Comparison of ENCODE assay signal across 15 cellular contexts in genomic region chr3:170809975-170810357, GRCh38.
DNase-seq lines count a peak whose midpoint lies in the region; ATAC-seq and TF ChIP-seq lines count a peak whose summit lies in the region.
"Had no signal": no experiment of that assay in that cellular context is flagged by ENCODE, and none has a peak within 500 bp of the region (broad histone marks: within the 10 kb centered on the region; RNA-seq: fewer than 3 reads in every experiment).

No MANE protein-coding gene starts in this region.

- DNase-seq in DMS53 (lab: John Stamatoyannopoulos, UW) (peak; percentile 2), DMS53 treated with DMSO at 0.1 percent for 48 hours (lab: John Stamatoyannopoulos, UW; ENCODE audit: unreplicated experiment) (no peak), SK-N-SH (peak; percentile 13), fibroblast of mammary gland (ENCODE audit: low read depth) (peak; percentile 84), uterus (no peak), Ammon's horn (ENCODE audit: low spot score) (no peak), midbrain (lab: John Stamatoyannopoulos, UW) (no peak)
- DNase-seq: 8988T, glutamatergic neuron, left lung had no signal

- no peaks in the 10 kb centered on the region for H3K36me3 ChIP-seq in SK-N-SH (replicated peaks in 1 of 2; ENCODE audit: control insufficient read depth in 1 of 2, insufficient read depth in 2 of 2, low read length in 1 of 2)
- no peaks in the 10 kb centered on the region for H3K36me3 ChIP-seq in uterus
- H3K36me3 ChIP-seq: left lung, neural progenitor cell, thyroid gland had no signal

- 7% methylated on average over 1 of the region's 1 CpG for WGBS in SK-N-SH (ENCODE audit: low lambda C conversion rate)

- H3K9me3 ChIP-seq in SK-N-SH = no peaks in the 10 kb centered on the region
- H3K9me3 ChIP-seq in uterus = no peaks in the 10 kb centered on the region
- H3K9me3 ChIP-seq: left lung, thyroid gland had no signal

- H3K9me2 ChIP-seq in SK-N-SH = no peaks in the 10 kb centered on the region

- ATAC-seq in GM21447 (IDR thresholded peaks at IDR 0.05; ENCODE audit: unreplicated experiment) = no peak

- TF ChIP-seq CTCF in SK-N-SH (IDR thresholded peaks at IDR 0.05) (no peak), fibroblast of mammary gland (conservative IDR thresholded peaks at IDR 0.05; ENCODE audit: control insufficient read depth, insufficient read depth, low read depth, low read length) (no peak), uterus (IDR thresholded peaks at IDR 0.05) (no peak)

- no peaks in the 10 kb centered on the region for H4K20me1 ChIP-seq in SK-N-SH (ENCODE audit: insufficient read depth)

- H3K27me3 ChIP-seq in SK-N-SH (ENCODE audit: insufficient read depth) (no peaks in the 10 kb centered on the region), uterus (no peaks in the 10 kb centered on the region)
- H3K27me3 ChIP-seq: left lung, thyroid gland had no signal

- intact Hi-C loops in uterus (cut with DNase I; ENCODE audit: low total_unique reads) = loop anchor here (5.0 kb wide), 1 partner anchor 398 kb away; no protein-coding TSS in a partner anchor

- TF ChIP-seq POLR2A in uterus (IDR thresholded peaks at IDR 0.05) = no peak

- peak overlapping the region; percentile 31 to 48; a peak in 2 of 4 replicates for H3K27ac ChIP-seq in SK-N-SH (ENCODE audit: low read depth in 2 of 2, low read length in 1 of 2)
- H3K27ac ChIP-seq in uterus = peak overlapping the region; percentile 43 to 74
- H3K27ac ChIP-seq: coronary artery, left lung, neural progenitor cell, thyroid gland had no signal

- H3K4me3 ChIP-seq in SK-N-SH (ENCODE audit: low read depth in 2 of 2, low read length in 1 of 2) (no peak overlapping the region), fibroblast of mammary gland (ENCODE audit: control insufficient read depth, low read depth, low read length) (no peak overlapping the region), uterus (no peak overlapping the region)
- H3K4me3 ChIP-seq: coronary artery, left lung, neural progenitor cell, skin epidermis, thyroid gland had no signal

- H3K4me2 ChIP-seq in SK-N-SH = peak overlapping the region; percentile 32; the same call in 1 of the 2 replicates
- H3K4me2 ChIP-seq: neural progenitor cell had no signal

- H3K79me2 ChIP-seq in SK-N-SH (ENCODE audit: insufficient read depth) = no peaks in the 10 kb centered on the region

- CTCF ChIA-PET in SK-N-SH (lab: Yijun Ruan, JAX) = interaction anchor here (0.7 to 9.5 kb wide), 25 partner anchors 11 to 395 kb away, joined by 3 to 316 read pairs (median 4); partner anchors contain the start of genes CLDN11 and SLC7A14

- POLR2A ChIA-PET in SK-N-SH (lab: Yijun Ruan, JAX) = no interaction called here

- H2AFZ ChIP-seq in SK-N-SH (ENCODE audit: low read depth) = peak overlapping the region; percentile 16; the same call in 1 of the 2 replicates
- H2AFZ ChIP-seq: neural progenitor cell had no signal

- TF ChIP-seq EP300 in SK-N-SH (IDR thresholded peaks at IDR 0.05; ENCODE audit: borderline replicate concordance in 1 of 2, low read depth in 1 of 2, low read length in 1 of 2) = peak; percentile 18 to 51; a peak in 2 of 4 replicates

- H3K4me1 ChIP-seq in SK-N-SH (ENCODE audit: control insufficient read depth in 1 of 2, insufficient read depth in 2 of 2, low read depth in 1 of 2, low read length in 1 of 2) = peaks cover 11 to 13% of the 10 kb centered on the region in 2 experiments
- H3K4me1 ChIP-seq in uterus = peaks cover 0 to 9% of the 10 kb centered on the region in 2 donors
- H3K4me1 ChIP-seq: neural progenitor cell had no signal

- TF ChIP-seq RAD21 in SK-N-SH (IDR thresholded peaks at IDR 0.05; ENCODE audit: low read length) = no peak; the same call in 1 of the 2 replicates

- H3K9ac ChIP-seq in SK-N-SH = no peak overlapping the region
- H3K9ac ChIP-seq: neural progenitor cell had no signal

- H3F3A ChIP-seq in SK-N-SH (replicated peaks; ENCODE audit: insufficient read depth) = peaks cover 12% of the 10 kb centered on the region

TF ChIP-seq in SK-N-SH, 30 proteins besides CTCF, POLR2A, EP300 and RAD21:
- TF ChIP-seq, protein P1, sequence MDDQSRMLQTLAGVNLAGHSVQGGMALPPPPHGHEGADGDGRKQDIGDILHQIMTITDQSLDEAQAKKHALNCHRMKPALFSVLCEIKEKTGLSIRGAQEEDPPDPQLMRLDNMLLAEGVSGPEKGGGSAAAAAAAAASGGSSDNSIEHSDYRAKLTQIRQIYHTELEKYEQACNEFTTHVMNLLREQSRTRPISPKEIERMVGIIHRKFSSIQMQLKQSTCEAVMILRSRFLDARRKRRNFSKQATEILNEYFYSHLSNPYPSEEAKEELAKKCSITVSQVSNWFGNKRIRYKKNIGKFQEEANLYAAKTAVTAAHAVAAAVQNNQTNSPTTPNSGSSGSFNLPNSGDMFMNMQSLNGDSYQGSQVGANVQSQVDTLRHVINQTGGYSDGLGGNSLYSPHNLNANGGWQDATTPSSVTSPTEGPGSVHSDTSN (IDR thresholded peaks at IDR 0.05) = peak; percentile 58
- TF ChIP-seq GABPA (IDR thresholded peaks at IDR 0.05; ENCODE audit: low read depth) (no peak), CHD2 (IDR thresholded peaks at IDR 0.05; ENCODE audit: low read length, partially characterized antibody) (no peak), RXRA (IDR thresholded peaks at IDR 0.05; ENCODE audit: borderline replicate concordance, low read depth) (peak; percentile 32; the same call in 1 of the 2 replicates), TCF12 (IDR thresholded peaks at IDR 0.05) (peak; percentile 77)

Comparison
In these comparisons a context has a peak if more than half of its experiments do, and no peak if none do; other contexts are left out.
1. DNase-seq: peak in DMS53 (single experiment), SK-N-SH (single experiment) and fibroblast of mammary gland (single experiment); none in DMS53 treated with DMSO at 0.1 percent for 48 hours (single experiment), uterus (0 of 2), Ammon's horn (single experiment) and midbrain (single experiment).